In the genomic region with DNA sequence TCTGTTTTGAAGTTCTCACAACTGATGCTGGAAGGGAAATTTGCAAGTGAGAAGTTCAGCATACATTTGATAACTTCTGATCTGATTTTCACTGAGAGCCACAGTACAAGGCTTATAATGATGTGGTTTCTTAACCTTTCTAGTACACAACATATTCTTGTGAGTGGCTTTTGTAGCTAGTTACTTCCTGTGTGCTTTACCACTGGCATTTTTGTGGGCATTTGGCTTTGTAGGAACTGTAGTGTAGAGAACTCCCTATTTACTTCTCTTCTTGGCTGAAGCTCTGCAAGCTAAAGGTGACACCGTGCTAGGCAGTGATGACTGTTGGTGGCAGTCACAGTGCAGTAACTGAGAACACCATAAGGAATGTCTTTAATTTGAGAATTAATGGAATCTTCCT, we compare ENCODE assay signal across 12 cellular contexts. TPM values are rescaled to one million over a fixed set of nuclear protein-coding genes. Genes with fewer than 3 reads are reported as not detected.
DNase-seq lines count a peak whose midpoint lies in the region; ATAC-seq, FAIRE-seq and TF ChIP-seq lines count a peak whose summit lies in the region.
"Had no signal": no experiment of that assay in that cellular context is flagged by ENCODE, and none has a peak within 500 bp of the region (broad histone marks: within the 10 kb centered on the region; RNA-seq: fewer than 3 reads in every experiment).

No MANE protein-coding gene starts in this region.

- H3K79me2 ChIP-seq in OCI-LY7 (ENCODE audit: insufficient read depth, low read depth, low read length): peaks cover 98% of the 10 kb centered on the region

- DNase-seq in GM19239 (ENCODE audit: insufficient read length, low spot score) (no peak), RPMI7951 (ENCODE audit: low read depth) (peak; percentile 57), left colon (no peak), posterior cingulate gyrus (no peak), OCI-LY7 (ENCODE audit: low spot score) (no peak), inferior parietal cortex (ENCODE audit: extremely low spot score) (no peak)
- DNase-seq: caudate nucleus, DMS 273 treated with DMSO at 0.1 percent for 48 hours, NCI-H2227 treated with DMSO at 0.1 percent for 48 hours, WERI-Rb-1 had no signal

- peak; percentile 45 for FAIRE-seq in GM19239 (lab: Jason Lieb, UNC)

- intact Hi-C loops in left colon (cut with DNase I, micrococcal nuclease): no loop called here
- intact Hi-C loops in posterior cingulate gyrus (cut with DNase I): no loop called here
- intact Hi-C loops in OCI-LY7 (cut with micrococcal nuclease; ENCODE audit: unreplicated experiment): no loop called here

- H4K20me1 ChIP-seq in BLaER1 treated with 17β-estradiol and CSF1 and Interleukin-3, amounts not matched to agents 10 nM and 100 nM: peaks cover 13 to 98% (median 72%) of the 10 kb centered on the region in 11 experiments; a peak in 19 of 22 replicates
- H4K20me1 ChIP-seq in OCI-LY7 (ENCODE audit: insufficient read depth, low read length): peaks cover 13% of the 10 kb centered on the region

- TF ChIP-seq CTCF in OCI-LY7 (conservative IDR thresholded peaks at IDR 0.05; ENCODE audit: low read length): no peak

- H3K4me1 ChIP-seq in BLaER1 treated with 17β-estradiol and CSF1 and Interleukin-3, amounts not matched to agents 10 nM and 100 nM: peaks cover 10 to 36% (median 28%) of the 10 kb centered on the region in 10 experiments
- H3K4me1 ChIP-seq in OCI-LY7 (ENCODE audit: insufficient read depth, low read length, poor library complexity, severe bottlenecking): no peaks in the 10 kb centered on the region

- H3K9me2 ChIP-seq in OCI-LY7 (ENCODE audit: insufficient read depth, low read length): no peaks in the 10 kb centered on the region

- no peak overlapping the region for H3K4me3 ChIP-seq in BLaER1 treated with 17β-estradiol and CSF1 and Interleukin-3, amounts not matched to agents 10 nM and 100 nM
- no peak overlapping the region for H3K4me3 ChIP-seq in OCI-LY7 (ENCODE audit: low read depth, low read length, poor library complexity, severe bottlenecking)

- no TSS peak for BruUV-seq in OCI-LY7 (replicated peaks; lab: Mats Ljungman, UMichigan)

- H3K9ac ChIP-seq in BLaER1 treated with 17β-estradiol and CSF1 and Interleukin-3, amounts not matched to agents 10 nM and 100 nM: no peak overlapping the region

- ATAC-seq in left colon (peak; percentile 22), GM21447 (IDR thresholded peaks at IDR 0.05; ENCODE audit: unreplicated experiment) (no peak)

- no peak overlapping the region for H3K27ac ChIP-seq in BLaER1 treated with 17β-estradiol and CSF1 and Interleukin-3, amounts not matched to agents 10 nM and 100 nM
- H3K27ac ChIP-seq in OCI-LY7 (ENCODE audit: low read depth, low read length, poor library complexity, severe bottlenecking): no peak overlapping the region
- H3K27ac ChIP-seq: WERI-Rb-1 had no signal

- H3K9me3 ChIP-seq in BLaER1 treated with 17β-estradiol and CSF1 and Interleukin-3, amounts not matched to agents 10 nM and 100 nM (replicated peaks in 1 of 11): peaks cover 5 to 50% (median 34%) of the 10 kb centered on the region in 11 experiments; a peak in 21 of 22 replicates
- H3K9me3 ChIP-seq in OCI-LY7 (ENCODE audit: low read length): 0 out of 2 replicates have a peak, but pooled peaks cover 4% of the 10 kb centered on the region

- H3K4me2 ChIP-seq in BLaER1 treated with 17β-estradiol and CSF1 and Interleukin-3, amounts not matched to agents 10 nM and 100 nM: peak overlapping the region; percentile 5 to 60 (median 44); a peak in 19 of 22 replicates
- no peak overlapping the region for H3K4me2 ChIP-seq in OCI-LY7 (ENCODE audit: low read length)

- no peaks in the 10 kb centered on the region for H3K27me3 ChIP-seq in BLaER1 treated with 17β-estradiol and CSF1 and Interleukin-3, amounts not matched to agents 10 nM and 100 nM

- peaks cover 0 to 31% (median 17%) of the 10 kb centered on the region in 11 experiments; a peak in 16 of 22 replicates for H3K36me3 ChIP-seq in BLaER1 treated with 17β-estradiol and CSF1 and Interleukin-3, amounts not matched to agents 10 nM and 100 nM
- no peaks in the 10 kb centered on the region; the same call in 1 of the 2 replicates for H3K36me3 ChIP-seq in OCI-LY7 (ENCODE audit: insufficient read depth, low read length)
- H3K36me3 ChIP-seq: WERI-Rb-1 had no signal

- no peak overlapping the region for H2AFZ ChIP-seq in OCI-LY7 (ENCODE audit: low read length)

- POLR2A ChIA-PET in OCI-LY7 (lab: Charles Lee): interaction anchor here (0.9 to 1.3 kb wide), 2 partner anchors 9 to 27 kb away, joined by 4 to 5 read pairs; no protein-coding TSS in a partner anchor

- CTCF ChIA-PET in OCI-LY7 (lab: Charles Lee; ENCODE audit: unreplicated experiment): no interaction called here

RNA-seq across cellular contexts. Expression of a gene that starts 14.9 kb away (rescaled TPM):
- total RNA-seq in RPMI7951 (2014; rRNA removed; shearing (Covaris generic)): 25.2 and 30.4 TPM in 2 replicates
- total RNA-seq in left colon (10 to 100 TPM; 35.3 to 38.9 TPM), OCI-LY7 (2022) (39.4 and 42.2 TPM in 2 replicates)
- total RNA-seq in OCI-LY7 (2014; rRNA removed; shearing (Covaris generic)): 35.2 and 44.1 TPM in 2 replicates
